In the genomic region with DNA sequence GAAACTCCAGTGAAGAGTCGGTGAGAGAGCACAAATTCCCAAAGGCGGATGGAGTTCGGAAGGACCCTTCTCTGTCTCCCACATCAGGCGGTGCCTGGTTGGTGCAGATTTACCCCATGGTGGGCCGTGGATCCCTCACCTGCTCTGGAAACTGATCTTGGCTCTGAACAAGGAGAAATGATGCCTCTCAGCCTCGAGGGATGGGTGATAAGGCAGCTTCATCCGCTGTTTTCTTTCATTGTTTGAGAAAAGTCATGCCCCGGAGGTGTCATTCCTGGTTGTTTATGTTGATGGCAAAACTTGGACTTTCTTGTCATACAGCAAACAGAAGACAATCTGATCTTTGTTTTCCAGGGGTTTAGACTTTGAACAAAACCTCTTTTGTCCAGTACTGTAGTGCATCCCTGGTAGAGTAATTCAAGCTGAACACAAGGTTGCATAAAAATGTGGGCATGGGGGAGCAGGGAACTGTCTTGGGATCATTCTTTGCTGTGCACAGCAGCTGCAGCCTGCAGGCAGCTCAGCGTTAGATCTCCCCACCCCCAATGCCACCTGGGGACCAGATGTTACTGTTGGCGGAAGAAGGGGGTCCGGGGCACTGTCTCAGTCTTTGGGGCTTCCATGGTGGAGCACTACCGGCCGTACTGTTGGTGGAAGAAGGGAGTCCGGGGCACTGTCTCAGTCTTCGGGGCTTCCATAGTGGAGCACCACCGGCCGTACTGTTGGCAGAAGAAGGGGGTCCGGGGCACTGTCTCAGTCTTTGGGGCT, we compare ENCODE assay signal across 1 cellular context.
TF ChIP-seq lines count a peak whose summit lies in the region.

No MANE protein-coding gene starts in this region.

TF ChIP-seq in GM12878, 131 proteins besides CTCF, POLR2A, EP300 and RAD21 (continued from another document):
- TF ChIP-seq CREM (IDR thresholded peaks at IDR 0.05; ENCODE audit: low read depth) (no peak), PML (IDR thresholded peaks at IDR 0.05; ENCODE audit: low read length) (no peak), KLF5 (IDR thresholded peaks at IDR 0.05; ENCODE audit: partially characterized antibody) (no peak), ASH2L (IDR thresholded peaks at IDR 0.05; ENCODE audit: borderline replicate concordance, low read depth) (no peak), ATF7 (IDR thresholded peaks at IDR 0.05; ENCODE audit: low read depth) (no peak), CBX5 (IDR thresholded peaks at IDR 0.05; ENCODE audit: low read depth) (no peak), NR2F1 (conservative IDR thresholded peaks at IDR 0.05) (no peak)
- TF ChIP-seq, protein P1, sequence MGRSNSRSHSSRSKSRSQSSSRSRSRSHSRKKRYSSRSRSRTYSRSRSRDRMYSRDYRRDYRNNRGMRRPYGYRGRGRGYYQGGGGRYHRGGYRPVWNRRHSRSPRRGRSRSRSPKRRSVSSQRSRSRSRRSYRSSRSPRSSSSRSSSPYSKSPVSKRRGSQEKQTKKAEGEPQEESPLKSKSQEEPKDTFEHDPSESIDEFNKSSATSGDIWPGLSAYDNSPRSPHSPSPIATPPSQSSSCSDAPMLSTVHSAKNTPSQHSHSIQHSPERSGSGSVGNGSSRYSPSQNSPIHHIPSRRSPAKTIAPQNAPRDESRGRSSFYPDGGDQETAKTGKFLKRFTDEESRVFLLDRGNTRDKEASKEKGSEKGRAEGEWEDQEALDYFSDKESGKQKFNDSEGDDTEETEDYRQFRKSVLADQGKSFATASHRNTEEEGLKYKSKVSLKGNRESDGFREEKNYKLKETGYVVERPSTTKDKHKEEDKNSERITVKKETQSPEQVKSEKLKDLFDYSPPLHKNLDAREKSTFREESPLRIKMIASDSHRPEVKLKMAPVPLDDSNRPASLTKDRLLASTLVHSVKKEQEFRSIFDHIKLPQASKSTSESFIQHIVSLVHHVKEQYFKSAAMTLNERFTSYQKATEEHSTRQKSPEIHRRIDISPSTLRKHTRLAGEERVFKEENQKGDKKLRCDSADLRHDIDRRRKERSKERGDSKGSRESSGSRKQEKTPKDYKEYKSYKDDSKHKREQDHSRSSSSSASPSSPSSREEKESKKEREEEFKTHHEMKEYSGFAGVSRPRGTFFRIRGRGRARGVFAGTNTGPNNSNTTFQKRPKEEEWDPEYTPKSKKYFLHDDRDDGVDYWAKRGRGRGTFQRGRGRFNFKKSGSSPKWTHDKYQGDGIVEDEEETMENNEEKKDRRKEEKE (IDR thresholded peaks at IDR 0.05): no peak
- TF ChIP-seq, protein P2, sequence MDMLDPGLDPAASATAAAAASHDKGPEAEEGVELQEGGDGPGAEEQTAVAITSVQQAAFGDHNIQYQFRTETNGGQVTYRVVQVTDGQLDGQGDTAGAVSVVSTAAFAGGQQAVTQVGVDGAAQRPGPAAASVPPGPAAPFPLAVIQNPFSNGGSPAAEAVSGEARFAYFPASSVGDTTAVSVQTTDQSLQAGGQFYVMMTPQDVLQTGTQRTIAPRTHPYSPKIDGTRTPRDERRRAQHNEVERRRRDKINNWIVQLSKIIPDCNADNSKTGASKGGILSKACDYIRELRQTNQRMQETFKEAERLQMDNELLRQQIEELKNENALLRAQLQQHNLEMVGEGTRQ (IDR thresholded peaks at IDR 0.05; ENCODE audit: borderline replicate concordance, low read depth, low read length): no peak
- TF ChIP-seq, protein P3, sequence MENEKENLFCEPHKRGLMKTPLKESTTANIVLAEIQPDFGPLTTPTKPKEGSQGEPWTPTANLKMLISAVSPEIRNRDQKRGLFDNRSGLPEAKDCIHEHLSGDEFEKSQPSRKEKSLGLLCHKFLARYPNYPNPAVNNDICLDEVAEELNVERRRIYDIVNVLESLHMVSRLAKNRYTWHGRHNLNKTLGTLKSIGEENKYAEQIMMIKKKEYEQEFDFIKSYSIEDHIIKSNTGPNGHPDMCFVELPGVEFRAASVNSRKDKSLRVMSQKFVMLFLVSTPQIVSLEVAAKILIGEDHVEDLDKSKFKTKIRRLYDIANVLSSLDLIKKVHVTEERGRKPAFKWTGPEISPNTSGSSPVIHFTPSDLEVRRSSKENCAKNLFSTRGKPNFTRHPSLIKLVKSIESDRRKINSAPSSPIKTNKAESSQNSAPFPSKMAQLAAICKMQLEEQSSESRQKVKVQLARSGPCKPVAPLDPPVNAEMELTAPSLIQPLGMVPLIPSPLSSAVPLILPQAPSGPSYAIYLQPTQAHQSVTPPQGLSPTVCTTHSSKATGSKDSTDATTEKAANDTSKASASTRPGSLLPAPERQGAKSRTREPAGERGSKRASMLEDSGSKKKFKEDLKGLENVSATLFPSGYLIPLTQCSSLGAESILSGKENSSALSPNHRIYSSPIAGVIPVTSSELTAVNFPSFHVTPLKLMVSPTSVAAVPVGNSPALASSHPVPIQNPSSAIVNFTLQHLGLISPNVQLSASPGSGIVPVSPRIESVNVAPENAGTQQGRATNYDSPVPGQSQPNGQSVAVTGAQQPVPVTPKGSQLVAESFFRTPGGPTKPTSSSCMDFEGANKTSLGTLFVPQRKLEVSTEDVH (IDR thresholded peaks at IDR 0.05; ENCODE audit: low read depth, partially characterized antibody): no peak
